8 cellular contexts compared by ENCODE assay signal in genomic region chr19:21328402-21328801, GRCh38. TPM values are rescaled to one million over a fixed set of nuclear protein-coding genes. Genes with fewer than 3 reads are reported as not detected.
DNase-seq lines count a peak whose midpoint lies in the region; ATAC-seq and TF ChIP-seq lines count a peak whose summit lies in the region.

No MANE protein-coding gene starts in this region.

- H3K27ac Mint-ChIP-seq in stimulated activated naive CD8-positive, alpha-beta T cell treated with anti-CD3 and anti-CD28 coated beads, Interleukin-15, Interleukin-2, amounts not matched to agents 100 ng/mL and 50 ng/mL, for 24 hours = peak overlapping the region; percentile 99
- H3K27ac Mint-ChIP-seq in T-cell (peak overlapping the region; percentile 99 to 100), osteocyte (ENCODE audit: unreplicated experiment) (peak overlapping the region; percentile 99)

- no peaks in the 10 kb centered on the region for H3K27me3 Mint-ChIP-seq in stimulated activated naive CD8-positive, alpha-beta T cell treated with anti-CD3 and anti-CD28 coated beads, Interleukin-15, Interleukin-2, amounts not matched to agents 100 ng/mL and 50 ng/mL, for 24 hours
- no peaks in the 10 kb centered on the region for H3K27me3 Mint-ChIP-seq in T-cell
- no peaks in the 10 kb centered on the region for H3K27me3 Mint-ChIP-seq in osteocyte (ENCODE audit: unreplicated experiment)

- H3K4me1 Mint-ChIP-seq in stimulated activated naive CD8-positive, alpha-beta T cell treated with anti-CD3 and anti-CD28 coated beads, Interleukin-15, Interleukin-2, amounts not matched to agents 100 ng/mL and 50 ng/mL, for 24 hours (ENCODE audit: low read depth) = peaks cover 41% of the 10 kb centered on the region
- H3K4me1 Mint-ChIP-seq in T-cell (peaks cover 49 to 57% (median 50%) of the 10 kb centered on the region in 3 donors), osteocyte (ENCODE audit: unreplicated experiment) (peaks cover 27% of the 10 kb centered on the region)

- ATAC-seq in stimulated activated naive CD8-positive, alpha-beta T cell treated with anti-CD3 and anti-CD28 coated beads, Interleukin-15, Interleukin-2, amounts not matched to agents 100 U/mL and 50 U/mL, for 24 hours = no peak
- ATAC-seq in T-cell (replicated peaks in 1 of 4) (peak in 2 of 4 experiments; percentile 13 to 39), GM21390 (IDR thresholded peaks at IDR 0.05; ENCODE audit: unreplicated experiment) (no peak)

- peaks cover 16% of the 10 kb centered on the region for H3K9me3 Mint-ChIP-seq in stimulated activated naive CD8-positive, alpha-beta T cell treated with anti-CD3 and anti-CD28 coated beads, Interleukin-15, Interleukin-2, amounts not matched to agents 100 ng/mL and 50 ng/mL, for 24 hours
- H3K9me3 Mint-ChIP-seq in T-cell (peaks cover 0 to 13% (median 6%) of the 10 kb centered on the region in 3 donors), osteocyte (ENCODE audit: unreplicated experiment) (peaks cover 15% of the 10 kb centered on the region)

- CTCF ChIA-PET in T-cell (lab: Charles Lee) = interaction anchor here in 1 of 2 donors (1.1 to 1.5 kb wide), 3 partner anchors 31 to 186 kb away, joined by 3 to 6 read pairs (median 6); partner anchors contain the start of genes ZNF431 and ZNF738

- no peak for TF ChIP-seq CTCF in osteocyte (IDR thresholded peaks at IDR 0.05)

- no peak for DNase-seq in stimulated activated naive CD8-positive, alpha-beta T cell treated with anti-CD3 and anti-CD28 coated beads, Interleukin-15, Interleukin-2, amounts not matched to agents 100 U/mL and 50 U/mL, for 24 hours
- DNase-seq in T-cell = peak in 1 of 34 experiments; percentile 3
- peak; percentile 8 for DNase-seq in fibroblast of peridontal ligament (ENCODE audit: extremely low read depth)
- no peak for DNase-seq in osteocyte (ENCODE audit: extremely low spot score, unreplicated experiment)
- no peak for DNase-seq in 8988T
- DNase-seq in kidney glomerular epithelial cell (lab: John Stamatoyannopoulos, UW) = no peak

- H3K36me3 Mint-ChIP-seq in stimulated activated naive CD8-positive, alpha-beta T cell treated with anti-CD3 and anti-CD28 coated beads, Interleukin-15, Interleukin-2, amounts not matched to agents 100 ng/mL and 50 ng/mL, for 24 hours (ENCODE audit: low read depth) = peaks cover 44% of the 10 kb centered on the region
- H3K36me3 Mint-ChIP-seq in T-cell = peaks cover 32% of the 10 kb centered on the region
- H3K36me3 Mint-ChIP-seq in osteocyte (ENCODE audit: unreplicated experiment) = peaks cover 24% of the 10 kb centered on the region

- POLR2A ChIA-PET in T-cell (lab: Charles Lee) = interaction anchor here in 1 of 2 donors (0.7 to 2.0 kb wide), 4 partner anchors 16 to 405 kb away, joined by 3 to 14 read pairs (median 4); partner anchors contain the start of genes ZNF493 and ZNF85

- H3K4me3 Mint-ChIP-seq in stimulated activated naive CD8-positive, alpha-beta T cell treated with anti-CD3 and anti-CD28 coated beads, Interleukin-15, Interleukin-2, amounts not matched to agents 100 ng/mL and 50 ng/mL, for 24 hours = peak overlapping the region; percentile 96
- H3K4me3 Mint-ChIP-seq in T-cell (peak overlapping the region; percentile 98 to 99 (median 99)), osteocyte (ENCODE audit: unreplicated experiment) (peak overlapping the region; percentile 99)

RNA-seq across cellular contexts. Expression of gene ZNF708, which starts 0.8 kb away (rescaled TPM):
- total RNA-seq in T-cell (10 to 100 TPM; 17.5 to 41.1 (median 33.1) TPM), osteocyte (12.3 and 12.8 TPM in 2 replicates)

RNA-seq across cellular contexts. Expression of gene ZNF738, which starts 30.4 kb away (rescaled TPM):
- total RNA-seq in T-cell = 10 to 100 TPM in 1 of 5 donors, 1 to 10 TPM in 4; 4.4 to 10.4 (median 8.2) TPM
- total RNA-seq in osteocyte = 6.9 and 7.1 TPM in 2 replicates
